In genomic region chr6:165515963-165516624, GRCh38 we compare ENCODE assay signal across 17 cellular contexts.
DNase-seq lines count a peak whose midpoint lies in the region; ATAC-seq and TF ChIP-seq lines count a peak whose summit lies in the region.
"Had no signal": no experiment of that assay in that cellular context is flagged by ENCODE, and none has a peak within 500 bp of the region (broad histone marks: within the 10 kb centered on the region; RNA-seq: fewer than 3 reads in every experiment).

No MANE protein-coding gene starts in this region.

- H3K4me3 ChIP-seq in RWPE2 (ENCODE audit: severe bottlenecking) (no peak overlapping the region), fibroblast of the aortic adventitia (ENCODE audit: low read depth, low read length) (no peak overlapping the region), smooth muscle cell (no peak overlapping the region)
- H3K4me3 ChIP-seq: body of pancreas, left lung, pancreas, SK-N-MC, skin epidermis had no signal

- H3K27ac ChIP-seq in RWPE2 (ENCODE audit: poor library complexity, severe bottlenecking) (no peak overlapping the region), smooth muscle cell (ENCODE audit: low read depth) (peak overlapping the region; percentile 14)
- H3K27ac ChIP-seq: body of pancreas, left lung, pancreas, SK-N-MC, skin epidermis had no signal

- H3K4me1 ChIP-seq in RWPE2 (ENCODE audit: insufficient read depth, poor library complexity, severe bottlenecking): peaks cover 4% of the 10 kb centered on the region
- H3K4me1 ChIP-seq in smooth muscle cell (ENCODE audit: low read depth): peaks cover 19% of the 10 kb centered on the region
- H3K4me1 ChIP-seq: body of pancreas, left lung, pancreas had no signal

- ATAC-seq in RWPE2 (ENCODE audit: low read depth): peak; percentile 76
- no peak for ATAC-seq in GM21723 (IDR thresholded peaks at IDR 0.05; ENCODE audit: unreplicated experiment)
- ATAC-seq: body of pancreas; left lung; pancreas; stimulated activated memory B cell treated with anti-CD40 and anti-IgM and Interleukin-4, amounts not matched to agents 10 μg/mL and 1 μg/mL and 100 μg/mL, for 72 hours had no signal

- H3K9me3 ChIP-seq in RWPE2 (ENCODE audit: severe bottlenecking): no peaks in the 10 kb centered on the region
- no peaks in the 10 kb centered on the region for H3K9me3 ChIP-seq in smooth muscle cell (replicated peaks; ENCODE audit: low read depth)
- H3K9me3 ChIP-seq: body of pancreas, left lung, pancreas had no signal

- no peaks in the 10 kb centered on the region for H4K20me1 ChIP-seq in smooth muscle cell (ENCODE audit: low read depth)

- H3K9ac ChIP-seq in smooth muscle cell (ENCODE audit: low read depth): no peak overlapping the region

- H2AFZ ChIP-seq in smooth muscle cell (ENCODE audit: low read depth): no peak overlapping the region

- DNase-seq in HPDE6-E6E7 (ENCODE audit: extremely low spot score) (peak; percentile 15), RWPE2 (ENCODE audit: low spot score) (no peak), fibroblast of the aortic adventitia (ENCODE audit: low read depth) (peak; percentile 33), smooth muscle cell (lab: John Stamatoyannopoulos, UW; ENCODE audit: unreplicated experiment) (no peak), AG08395 (ENCODE audit: low spot score) (no peak)
- no peak for DNase-seq in central memory CD4-positive, alpha-beta T cell
- DNase-seq: activated CD4-positive, alpha-beta T cell treated with anti-CD3 and anti-CD28 coated beads, Interleukin-2, amount 10 ng/mL, durations not matched to agents 7 days and 5 days; activated naive CD4-positive, alpha-beta T cell treated with Interleukin-2 at 50 U/mL for 16 hours; body of pancreas; left lung; NCI-H187; NCI-H524; pancreas had no signal

- no peaks in the 10 kb centered on the region for H3K27me3 ChIP-seq in RWPE2 (ENCODE audit: insufficient read depth, poor library complexity, severe bottlenecking)
- H3K27me3 ChIP-seq in smooth muscle cell (ENCODE audit: low read depth): no peaks in the 10 kb centered on the region
- H3K27me3 ChIP-seq: body of pancreas, left lung had no signal

- H3K4me2 ChIP-seq in smooth muscle cell: peak overlapping the region; percentile 37

- no peak for TF ChIP-seq CTCF in RWPE2 (IDR thresholded peaks at IDR 0.05; ENCODE audit: poor library complexity, severe bottlenecking)
- TF ChIP-seq CTCF in fibroblast of the aortic adventitia (IDR thresholded peaks at IDR 0.05; ENCODE audit: insufficient read depth, low read length): no peak
- no peak for TF ChIP-seq CTCF in smooth muscle cell (IDR thresholded peaks at IDR 0.05; ENCODE audit: borderline replicate concordance, insufficient read depth, poor library complexity, severe bottlenecking)

- no peaks in the 10 kb centered on the region for H3K79me2 ChIP-seq in smooth muscle cell (ENCODE audit: low read depth)

- peaks cover 7% of the 10 kb centered on the region for H3F3A ChIP-seq in smooth muscle cell (ENCODE audit: low read depth)

- whole genome bisulfite sequencing in smooth muscle cell (ENCODE audit: low lambda C conversion rate): 37% methylated on average over 6 of the region's 6 CpGs

- H3K36me3 ChIP-seq in RWPE2 (ENCODE audit: low read depth): no peaks in the 10 kb centered on the region
- H3K36me3 ChIP-seq in smooth muscle cell (ENCODE audit: low read depth): no peaks in the 10 kb centered on the region
- H3K36me3 ChIP-seq: left lung, pancreas had no signal

Comparison
In these comparisons a context has a peak if more than half of its experiments do, and no peak if none do; other contexts are left out.
1. DNase-seq: peak in HPDE6-E6E7 (single experiment) and fibroblast of the aortic adventitia (single experiment); none in RWPE2 (single experiment), smooth muscle cell (single experiment), central memory CD4-positive, alpha-beta T cell (single experiment) and AG08395 (single experiment).